18 cellular contexts compared by ENCODE assay signal in the genomic region with DNA sequence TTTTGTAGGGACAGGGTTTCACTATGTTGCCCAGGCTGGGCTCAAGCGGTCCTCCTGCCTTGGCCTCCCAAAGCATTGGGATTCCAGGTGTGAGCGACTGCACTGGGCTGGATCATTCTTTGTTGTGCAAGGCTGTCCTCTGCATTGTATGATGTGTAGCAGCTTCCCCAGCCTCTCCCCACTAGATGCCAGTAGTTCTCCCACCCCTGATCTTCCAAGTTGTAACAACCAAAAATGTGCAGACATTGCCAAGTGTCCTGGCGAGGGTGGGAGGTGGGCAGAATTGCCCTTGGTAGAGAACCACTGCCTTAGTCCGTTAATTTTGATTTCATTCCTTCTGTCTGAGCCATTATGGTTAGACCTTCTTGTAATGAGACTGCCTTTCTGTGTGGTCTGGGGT. TPM values are rescaled to one million over a fixed set of nuclear protein-coding genes. Genes with fewer than 3 reads are reported as not detected.
A peak's percentile ranks its signal among the peaks of the same experiment; 100 is the strongest.
DNase-seq lines count a peak whose midpoint lies in the region; TF ChIP-seq lines count a peak whose summit lies in the region.
"Had no signal": no experiment of that assay in that cellular context is flagged by ENCODE, and none has a peak within 500 bp of the region (broad histone marks: within the 10 kb centered on the region; RNA-seq: fewer than 3 reads in every experiment).

No MANE protein-coding gene starts in this region.

- peaks cover 0 to 55% (median 18%) of the 10 kb centered on the region in 11 experiments; a peak in 16 of 22 replicates for H3K36me3 ChIP-seq in BLaER1 treated with 17β-estradiol and CSF1 and Interleukin-3, amounts not matched to agents 10 nM and 100 nM
- H3K36me3 ChIP-seq in Loucy (ENCODE audit: insufficient read depth, low read length) (peaks cover 27% of the 10 kb centered on the region; the same call in 1 of the 2 replicates), mammary epithelial cell (ENCODE audit: insufficient read depth, low read length) (peaks cover 2% of the 10 kb centered on the region), sigmoid colon (no peaks in the 10 kb centered on the region), transverse colon (no peaks in the 10 kb centered on the region)
- H3K36me3 ChIP-seq: BE2C had no signal

- H3K4me3 ChIP-seq in BLaER1 treated with 17β-estradiol and CSF1 and Interleukin-3, amounts not matched to agents 10 nM and 100 nM: no peak overlapping the region
- peak overlapping the region; percentile 83 for H3K4me3 ChIP-seq in Loucy (ENCODE audit: low read length, poor library complexity, severe bottlenecking)
- H3K4me3 ChIP-seq in mammary epithelial cell (replicated peaks in 1 of 3; ENCODE audit: insufficient read depth in 1 of 3, low read depth in 2 of 3, low read length in 3 of 3): no peak overlapping the region
- no peak overlapping the region for H3K4me3 ChIP-seq in sigmoid colon
- no peak overlapping the region for H3K4me3 ChIP-seq in transverse colon

- no TSS peak for BruUV-seq in mammary epithelial cell (replicated peaks; lab: Mats Ljungman, UMichigan)

- no peaks in the 10 kb centered on the region for H3K27me3 ChIP-seq in BLaER1 treated with 17β-estradiol and CSF1 and Interleukin-3, amounts not matched to agents 10 nM and 100 nM
- H3K27me3 ChIP-seq in Loucy (ENCODE audit: insufficient read depth, low read length, poor library complexity, severe bottlenecking): no peaks in the 10 kb centered on the region
- H3K27me3 ChIP-seq in mammary epithelial cell (ENCODE audit: insufficient read depth, low read length): no peaks in the 10 kb centered on the region
- no peaks in the 10 kb centered on the region for H3K27me3 ChIP-seq in sigmoid colon
- H3K27me3 ChIP-seq in transverse colon: no peaks in the 10 kb centered on the region
- H3K27me3 ChIP-seq: BE2C, esophagus muscularis mucosa had no signal

- intact Hi-C loops in mammary epithelial cell (cut with micrococcal nuclease): no loop called here
- intact Hi-C loops in sigmoid colon (cut with DNase I): no loop called here
- intact Hi-C loops in transverse colon (cut with DNase I; ENCODE audit: low total_unique reads): no loop called here

- no peak for TF ChIP-seq EP300 in sigmoid colon (IDR thresholded peaks at IDR 0.05)
- TF ChIP-seq EP300 in transverse colon (IDR thresholded peaks at IDR 0.05; ENCODE audit: low read depth): no peak

- H3K9me3 ChIP-seq in BLaER1 treated with 17β-estradiol and CSF1 and Interleukin-3, amounts not matched to agents 10 nM and 100 nM (replicated peaks in 1 of 11): no peaks in the 10 kb centered on the region
- H3K9me3 ChIP-seq in Loucy (ENCODE audit: insufficient read depth, low read depth, low read length): no peaks in the 10 kb centered on the region
- no peaks in the 10 kb centered on the region for H3K9me3 ChIP-seq in mammary epithelial cell (replicated peaks; ENCODE audit: insufficient read depth, low read length)
- no peaks in the 10 kb centered on the region for H3K9me3 ChIP-seq in sigmoid colon
- no peaks in the 10 kb centered on the region for H3K9me3 ChIP-seq in transverse colon
- H3K9me3 ChIP-seq: BE2C, esophagus muscularis mucosa had no signal

- dilution Hi-C loops in mammary epithelial cell (cut with HindIII; ENCODE audit: low sequenced_read_pairs): no loop called here

- H4K20me1 ChIP-seq in BLaER1 treated with 17β-estradiol and CSF1 and Interleukin-3, amounts not matched to agents 10 nM and 100 nM: peaks cover 74 to 100% (median 99%) of the 10 kb centered on the region in 11 experiments; a peak in 20 of 22 replicates
- H4K20me1 ChIP-seq in Loucy (ENCODE audit: insufficient read depth, low read length, poor library complexity, severe bottlenecking) (peaks cover 97% of the 10 kb centered on the region), mammary epithelial cell (ENCODE audit: insufficient read depth, low read length) (no peaks in the 10 kb centered on the region)

- H3K4me2 ChIP-seq in BLaER1 treated with 17β-estradiol and CSF1 and Interleukin-3, amounts not matched to agents 10 nM and 100 nM: peak overlapping the region in 8 of 11 experiments; percentile 53 to 99 (median 80); a peak in 15 of 22 replicates
- H3K4me2 ChIP-seq in Loucy (ENCODE audit: low read depth, low read length, poor library complexity, severe bottlenecking) (peak overlapping the region; percentile 92), mammary epithelial cell (ENCODE audit: insufficient read depth, low read depth, low read length) (no peak overlapping the region)

- no peak overlapping the region for H2AFZ ChIP-seq in Loucy (ENCODE audit: low read length)
- no peak overlapping the region for H2AFZ ChIP-seq in mammary epithelial cell (ENCODE audit: low read depth, low read length)

- in situ Hi-C loops in mammary epithelial cell (cut with MboI; ENCODE audit: low sequenced_read_pairs in 2 of 2): no loop called here
- in situ Hi-C loops in transverse colon (cut with MboI; ENCODE audit: low pct_ligation_motif_present in 1 of 4, low pct_unique_long_range_greater_than_20kb in 1 of 4, low sequenced_read_pairs in 3 of 4): no loop called here

- no peaks in the 10 kb centered on the region for H3F3A ChIP-seq in Loucy (ENCODE audit: low read depth)

- CTCF ChIA-PET in mammary epithelial cell (lab: Charles Lee; ENCODE audit: low non-redundant PET): no interaction called here

- DNase-seq in mammary epithelial cell (no peak), sigmoid colon (peak; percentile 33), putamen (ENCODE audit: low spot score) (no peak), DMS114 treated with DMSO at 0.1 percent for 48 hours (lab: John Stamatoyannopoulos, UW; ENCODE audit: unreplicated experiment) (no peak), transverse colon (no peak)
- no peak for DNase-seq in activated effector memory CD4-positive, alpha-beta T cell treated with anti-CD3 and anti-CD28 coated beads, Interleukin-2, amount 50 U/mL, for 16 hours
- DNase-seq: activated CD4-positive, alpha-beta T cell treated with anti-CD3 and anti-CD28 coated beads for 36 hours; activated CD8-positive, alpha-beta memory T cell treated with anti-CD3 and anti-CD28 coated beads, Interleukin-2, amount 10 ng/mL, durations not matched to agents 7 days and 5 days; BE2C; glutamatergic neuron; H7; left colon; NCI-H1694; NCI-H226; nephron progenitor cell had no signal

- TF ChIP-seq POLR2A in sigmoid colon (IDR thresholded peaks at IDR 0.05): no peak
- TF ChIP-seq POLR2A in transverse colon (IDR thresholded peaks at IDR 0.05): no peak

- H3K9ac ChIP-seq in BLaER1 treated with 17β-estradiol and CSF1 and Interleukin-3, amounts not matched to agents 10 nM and 100 nM: 0 out of 22 replicates have a peak overlapping the region, but pooled peaks of 1 of the 11 experiments have one; percentile 8
- H3K9ac ChIP-seq in Loucy (ENCODE audit: low read depth, low read length, poor library complexity, severe bottlenecking) (peak overlapping the region; percentile 36), mammary epithelial cell (ENCODE audit: insufficient read depth, low read length) (no peak overlapping the region)

- WGBS in mammary epithelial cell (ENCODE audit: low coverage, missing lambda C conversion rate): 55% methylated on average over 4 of the region's 4 CpGs
- 95% methylated on average over 4 of the region's 4 CpGs for WGBS in sigmoid colon, 2 donors
- WGBS in transverse colon (ENCODE audit: low coverage in 1 of 2), 2 donors: 94% methylated on average over 4 of the region's 4 CpGs; no CpG with 5 or more reads in 1 of the 2 donors

- no peak for TF ChIP-seq CTCF in Loucy (conservative IDR thresholded peaks at IDR 0.05; ENCODE audit: low read length)
- peak in 1 of 2 donors; percentile 19 for TF ChIP-seq CTCF in mammary epithelial cell (conservative IDR thresholded peaks at IDR 0.05 in 1 of 2, IDR thresholded peaks at IDR 0.05 in 1 of 2; ENCODE audit: extremely low read depth in 1 of 2, insufficient read depth in 1 of 2, low read depth in 1 of 2, low read length in 2 of 2)
- no peak for TF ChIP-seq CTCF in sigmoid colon (IDR thresholded peaks at IDR 0.05)
- no peak for TF ChIP-seq CTCF in transverse colon (IDR thresholded peaks at IDR 0.05)

- no peaks in the 10 kb centered on the region for H3K9me2 ChIP-seq in Loucy (replicated peaks; ENCODE audit: low read depth, low read length)

- H3K4me1 ChIP-seq in BLaER1 treated with 17β-estradiol and CSF1 and Interleukin-3, amounts not matched to agents 10 nM and 100 nM: peaks cover 42 to 100% (median 80%) of the 10 kb centered on the region in 10 experiments
- H3K4me1 ChIP-seq in Loucy (ENCODE audit: insufficient read depth, low read length, poor library complexity, severe bottlenecking) (peaks cover 71% of the 10 kb centered on the region), mammary epithelial cell (ENCODE audit: insufficient read depth, low read length) (peaks cover 46% of the 10 kb centered on the region), sigmoid colon (peaks cover 0 to 44% (median 26%) of the 10 kb centered on the region in 4 donors), transverse colon (peaks cover 5 to 26% (median 12%) of the 10 kb centered on the region in 4 donors)
- H3K4me1 ChIP-seq: BE2C had no signal

- H3K79me2 ChIP-seq in Loucy (ENCODE audit: insufficient read depth, low read length): peaks cover 100% of the 10 kb centered on the region
- H3K79me2 ChIP-seq in mammary epithelial cell (ENCODE audit: insufficient read depth, low read length): peaks cover 99% of the 10 kb centered on the region

- peak overlapping the region in 1 of 11 experiments; percentile 29; a peak in 1 of 22 replicates for H3K27ac ChIP-seq in BLaER1 treated with 17β-estradiol and CSF1 and Interleukin-3, amounts not matched to agents 10 nM and 100 nM
- H3K27ac ChIP-seq in mammary epithelial cell (ENCODE audit: insufficient read depth, low read depth, low read length) (peak overlapping the region; percentile 58), sigmoid colon (no peak overlapping the region), transverse colon (no peak overlapping the region)

RNA-seq across cellular contexts. Expression of a gene that starts 7.2 kb away (rescaled TPM):
- total RNA-seq in mammary epithelial cell (100 to 1,000 TPM; 117 to 125 TPM), sigmoid colon (10 to 100 TPM; 32.6 to 38.5 (median 37.8) TPM), transverse colon (10 to 100 TPM; 16.5 to 48.8 (median 36.8) TPM)
- polyA plus RNA-seq in mammary epithelial cell (93.3 TPM), sigmoid colon (10 to 100 TPM in 1 of 3 donors, 1 to 10 TPM in 2; 8.4 to 43.8 (median 9.5) TPM)
- 83.5 TPM for polyA minus RNA-seq in mammary epithelial cell
